In the genomic region with DNA sequence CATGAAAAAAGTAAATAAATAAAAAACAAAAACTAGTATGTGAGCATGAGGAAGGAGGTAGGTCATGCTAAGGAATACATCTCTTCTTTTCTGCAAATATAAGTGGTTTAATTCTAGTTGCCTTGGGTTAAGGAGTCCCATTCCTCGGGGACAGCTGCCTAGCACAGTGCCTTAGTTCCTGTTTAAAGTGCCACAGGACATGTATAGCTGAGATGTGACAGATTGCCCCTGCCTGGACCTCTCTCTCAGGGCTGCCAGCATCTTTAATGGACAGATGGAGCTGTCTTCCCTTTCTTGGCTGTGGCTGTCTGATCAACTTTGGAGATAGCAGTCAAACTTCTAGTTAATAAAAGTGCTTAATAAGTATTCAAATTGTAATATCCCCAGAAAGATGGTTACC, we compare ENCODE assay signal across 20 cellular contexts.
"Had no signal": no experiment of that assay in that cellular context is flagged by ENCODE, and none has a peak within 500 bp of the region (broad histone marks: within the 10 kb centered on the region; RNA-seq: fewer than 3 reads in every experiment).

No MANE protein-coding gene starts in this region.

- H3K4me3 Mint-ChIP-seq: T-cell had no signal

- H3K27ac ChIP-seq: SJSA1, SK-N-MC had no signal

- H3K4me1 Mint-ChIP-seq: T-cell had no signal

- H3K4me1 ChIP-seq: SJSA1 had no signal

- H3K9me3 ChIP-seq: SJSA1 had no signal

- H3K27me3 ChIP-seq: SJSA1 had no signal

- H3K27me3 Mint-ChIP-seq: T-cell had no signal

- DNase-seq: KBM-7, MV-4-11, NCI-H1048, NCI-H1105, NCI-H1417, NCI-H1436 treated with DMSO at 0.1 percent for 48 hours, NCI-H1694, NCI-H187 treated with DMSO at 0.1 percent for 48 hours, NCI-H2029 treated with DMSO at 0.1 percent for 48 hours, NCI-H345, NCI-H446 treated with DMSO at 0.1 percent for 48 hours, NCI-H510A treated with DMSO at 0.1 percent for 48 hours, NCI-H69, NCI-H774, Right ventricle myocardium superior, RPMI8226, SIG-M5, T-cell had no signal

- H3K4me3 ChIP-seq: SJSA1, SK-N-MC had no signal

- H3K27ac Mint-ChIP-seq: T-cell had no signal

- ATAC-seq: T-cell had no signal
